Comparison of ENCODE assay signal across 6 cellular contexts in genomic region chr1:46341222-46342083, GRCh38. TPM values are rescaled to one million over a fixed set of nuclear protein-coding genes. Genes with fewer than 3 reads are reported as not detected.
A peak's percentile ranks its signal among the peaks of the same experiment; 100 is the strongest.
DNase-seq lines count a peak whose midpoint lies in the region; ATAC-seq and TF ChIP-seq lines count a peak whose summit lies in the region.

No MANE protein-coding gene starts in this region.

- H3K27me3 Mint-ChIP-seq in WTC11 (ENCODE audit: low read depth): no peaks in the 10 kb centered on the region

- TF ChIP-seq CTCF in A673 (conservative IDR thresholded peaks at IDR 0.05; ENCODE audit: low read depth, low read length) (no peak), WTC11 (IDR thresholded peaks at IDR 0.05) (no peak), kidney epithelial cell (IDR thresholded peaks at IDR 0.05; ENCODE audit: insufficient read depth, low read length, poor library complexity, severe bottlenecking) (no peak)

- DNase-seq in A673 (ENCODE audit: low spot score) (no peak), WTC11 (ENCODE audit: low spot score) (peak; percentile 30), kidney epithelial cell (ENCODE audit: low read depth) (no peak), AG08396 (ENCODE audit: low spot score) (no peak), NCI-H446 (lab: John Stamatoyannopoulos, UW) (no peak)

- intact Hi-C loops in A673 (cut with micrococcal nuclease; ENCODE audit: unreplicated experiment): loop anchor here (2.0 to 5.0 kb wide), 2 partner anchors 39 to 94 kb away; partner anchors contain the start of genes LRRC41, RAD54L and UQCRH

- peak overlapping the region; percentile 100 for H3K27ac Mint-ChIP-seq in WTC11

- H3K4me1 ChIP-seq in A673 (ENCODE audit: insufficient read depth, low read length, poor library complexity, severe bottlenecking): peaks cover 6% of the 10 kb centered on the region

- H3K4me1 Mint-ChIP-seq in WTC11: peaks cover 17% of the 10 kb centered on the region

- no peaks in the 10 kb centered on the region for H3K27me3 ChIP-seq in A673 (replicated peaks; ENCODE audit: insufficient read depth, low read depth, low read length, poor library complexity)
- H3K27me3 ChIP-seq in kidney epithelial cell (ENCODE audit: control insufficient read depth, insufficient read depth, low read length): no peaks in the 10 kb centered on the region

- peaks cover 18% of the 10 kb centered on the region for H3K36me3 Mint-ChIP-seq in WTC11

- H3K4me3 ChIP-seq in A673 (ENCODE audit: low read depth, low read length, poor library complexity, severe bottlenecking): peak overlapping the region; percentile 58
- H3K4me3 ChIP-seq in kidney epithelial cell (ENCODE audit: low read depth, low read length): peak overlapping the region; percentile 77

- CTCF ChIA-PET in A673 (lab: Charles Lee) (no interaction called here), WTC11 (lab: Charles Lee) (interaction anchor here (0.6 to 2.6 kb wide), 14 partner anchors 8 to 186 kb away, joined by 3 to 17 read pairs (median 4); partner anchors contain the start of genes LRRC41 and RAD54L)

- H3K9me3 ChIP-seq in A673 (ENCODE audit: low read depth, low read length, poor library complexity, severe bottlenecking): no peaks in the 10 kb centered on the region

- POLR2A ChIA-PET in A673 (lab: Charles Lee; ENCODE audit: low non-redundant PET): no interaction called here
- POLR2A ChIA-PET in WTC11 (lab: Charles Lee): no interaction called here

- peak overlapping the region; percentile 97 for H3K4me3 Mint-ChIP-seq in WTC11

- TSS peak; percentile 31 for BruUV-seq in A673 (replicated peaks; lab: Mats Ljungman, UMichigan)

- ATAC-seq in WTC11 (peak; percentile 2; the same call in 1 of the 2 replicates), HG03095 (IDR thresholded peaks at IDR 0.05; ENCODE audit: unreplicated experiment) (no peak)

- H3K27ac ChIP-seq in A673 (ENCODE audit: low read depth, low read length, poor library complexity, severe bottlenecking): peak overlapping the region; percentile 92

- H3K36me3 ChIP-seq in A673 (ENCODE audit: insufficient read depth, low read length, poor library complexity, severe bottlenecking): peaks cover 18% of the 10 kb centered on the region
- peaks cover 1% of the 10 kb centered on the region for H3K36me3 ChIP-seq in kidney epithelial cell (ENCODE audit: control insufficient read depth, insufficient read depth, low read length)

- no peaks in the 10 kb centered on the region for H3K9me3 Mint-ChIP-seq in WTC11

TF ChIP-seq in WTC11, 78 proteins besides CTCF, POLR2A, EP300 and RAD21:
- no peak for TF ChIP-seq AR (CRISPR knock-in tag; IDR thresholded peaks at IDR 0.05)
- no peak for TF ChIP-seq E2F1 (CRISPR knock-in tag; IDR thresholded peaks at IDR 0.05)
- no peak for TF ChIP-seq JUN (CRISPR knock-in tag; IDR thresholded peaks at IDR 0.05)
- no peak for TF ChIP-seq MAX (CRISPR knock-in tag; IDR thresholded peaks at IDR 0.05)
- TF ChIP-seq JAZF1 (CRISPR knock-in tag; IDR thresholded peaks at IDR 0.05): no peak

RNA-seq across cellular contexts. Expression of gene NSUN4, which starts 0.8 kb away (rescaled TPM):
- 30.7 and 31.7 TPM in 2 replicates for total RNA-seq in A673 (2021)
- total RNA-seq in WTC11 (2021): 19.5 to 22.6 TPM (median 21.0 TPM) in 3 replicates
- total RNA-seq in kidney epithelial cell: 24.0 and 29.6 TPM in 2 replicates

RNA-seq across cellular contexts. Expression of gene UQCRH, which starts 38.0 kb away (rescaled TPM):
- total RNA-seq in A673 (2021) (527 and 567 TPM in 2 replicates), WTC11 (2021) (584 to 663 TPM (median 611 TPM) in 3 replicates), kidney epithelial cell (435 and 575 TPM in 2 replicates)

RNA-seq across cellular contexts. Expression of gene LRRC41, which starts 38.0 kb away (rescaled TPM):
- total RNA-seq in A673 (2021) (78.9 and 79.1 TPM in 2 replicates), WTC11 (2021) (44.8 to 46.2 TPM (median 46.0 TPM) in 3 replicates), kidney epithelial cell (102 and 132 TPM in 2 replicates)

RNA-seq across cellular contexts. Expression of gene FAAH, which starts 52.7 kb away (rescaled TPM):
- 3.2 and 3.4 TPM in 2 replicates for total RNA-seq in A673 (2021)
- 26.4 to 38.6 TPM (median 28.1 TPM) in 3 replicates for total RNA-seq in WTC11 (2021)
- 8.5 and 16.6 TPM in 2 replicates for total RNA-seq in kidney epithelial cell
